In the genomic region with DNA sequence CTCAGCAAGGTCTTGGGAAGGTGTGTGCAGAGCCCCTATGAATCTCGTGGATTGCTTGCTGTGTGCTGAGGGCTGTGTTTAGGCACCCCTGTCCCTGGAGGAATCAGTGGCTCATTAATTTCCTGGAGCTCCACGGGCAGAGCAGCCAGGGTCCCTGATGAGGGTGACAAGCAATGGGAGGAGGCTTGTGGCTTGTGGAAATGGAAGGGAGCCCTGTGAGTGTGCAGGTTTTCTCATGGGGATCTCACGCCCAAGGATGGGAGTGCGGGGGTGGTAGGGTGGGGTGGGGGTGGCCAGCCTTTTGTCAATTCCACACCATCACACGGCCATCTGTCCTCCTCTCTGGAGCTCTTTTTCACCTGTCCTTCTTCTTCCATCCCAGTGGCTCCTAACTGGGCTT, we compare ENCODE assay signal across 16 cellular contexts.
"Had no signal": no experiment of that assay in that cellular context is flagged by ENCODE, and none has a peak within 500 bp of the region (broad histone marks: within the 10 kb centered on the region; RNA-seq: fewer than 3 reads in every experiment).

No MANE protein-coding gene starts in this region.

- H3K27me3 Mint-ChIP-seq: activated CD4-positive, alpha-beta T cell treated with anti-CD3 and anti-CD28 coated beads for 36 hours; activated CD8-positive, alpha-beta T cell treated with anti-CD3 and anti-CD28 coated beads for 36 hours; activated naive CD8-positive, alpha-beta T cell; dendritic cell treated with granulocyte-macrophage colony-stimulating factor and Interleukin-4, amounts not matched to agents 40 ng/mL and 50 ng/mL, for 4 days had no signal

- DNase-seq: activated CD4-positive, alpha-beta T cell treated with anti-CD3 and anti-CD28 coated beads for 36 hours; activated CD8-positive, alpha-beta T cell treated with anti-CD3 and anti-CD28 coated beads for 36 hours; activated gamma-delta T cell; activated T-cell treated with anti-CD3 and anti-CD28 coated beads, Interleukin-2, amount 50 U/mL, for 4 hours; amniotic stem cell; body of pancreas; caudate nucleus; left colon; stimulated activated naive CD4-positive, alpha-beta T cell; substantia nigra; transverse colon had no signal

- H3K9me3 Mint-ChIP-seq: dendritic cell treated with granulocyte-macrophage colony-stimulating factor and Interleukin-4, amounts not matched to agents 40 ng/mL and 50 ng/mL, for 4 days had no signal

- H3K27ac Mint-ChIP-seq: activated CD4-positive, alpha-beta T cell treated with anti-CD3 and anti-CD28 coated beads for 36 hours; activated CD8-positive, alpha-beta T cell treated with anti-CD3 and anti-CD28 coated beads for 36 hours; dendritic cell treated with granulocyte-macrophage colony-stimulating factor and Interleukin-4, amounts not matched to agents 40 ng/mL and 50 ng/mL, for 4 days had no signal

- H2AFZ ChIP-seq: parathyroid adenoma had no signal

- H3K27me3 ChIP-seq: body of pancreas, transverse colon, vagina had no signal

- H3K4me1 ChIP-seq: parathyroid adenoma had no signal

- H3K27ac ChIP-seq: body of pancreas, parathyroid adenoma, transverse colon, vagina had no signal

- H3K9me3 ChIP-seq: body of pancreas, transverse colon, vagina had no signal

- H3K4me3 Mint-ChIP-seq: activated CD4-positive, alpha-beta T cell treated with anti-CD3 and anti-CD28 coated beads for 36 hours; activated CD8-positive, alpha-beta T cell treated with anti-CD3 and anti-CD28 coated beads for 36 hours; activated naive CD8-positive, alpha-beta T cell; activated T-cell treated with anti-CD3 and anti-CD28 coated beads, Interleukin-2, amount 50 U/mL, for 4 hours; dendritic cell treated with granulocyte-macrophage colony-stimulating factor and Interleukin-4, amounts not matched to agents 40 ng/mL and 50 ng/mL, for 4 days had no signal

- H3K36me3 ChIP-seq: transverse colon, vagina had no signal

- H3K4me3 ChIP-seq: body of pancreas, lung, transverse colon, vagina had no signal

- H3K9ac ChIP-seq: parathyroid adenoma had no signal

- ATAC-seq: activated CD4-positive, alpha-beta T cell treated with anti-CD3 and anti-CD28 coated beads for 36 hours; activated CD8-positive, alpha-beta T cell treated with anti-CD3 and anti-CD28 coated beads for 36 hours; activated T-cell treated with anti-CD3 and anti-CD28 coated beads, Interleukin-2, amount 50 U/mL, for 4 hours; body of pancreas; left colon had no signal
